ENCODE assay signal across 8 cellular contexts in the genomic region with DNA sequence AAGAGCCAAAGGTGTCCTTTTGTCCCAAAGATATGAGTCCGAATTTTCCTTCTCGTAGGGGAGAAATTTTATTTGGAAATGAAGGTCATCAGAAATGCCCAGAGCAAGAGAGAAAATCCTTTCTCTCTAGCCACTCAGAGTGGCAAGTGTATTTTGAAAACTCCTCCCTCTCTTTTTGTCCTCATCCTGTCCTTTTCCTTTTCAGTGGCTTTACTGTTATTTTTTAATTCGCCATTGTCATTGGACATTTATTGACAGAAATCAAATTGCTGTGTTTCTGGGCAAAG. TPM values are rescaled to one million over a fixed set of nuclear protein-coding genes. Genes with fewer than 3 reads are reported as not detected.
DNase-seq lines count a peak whose midpoint lies in the region; ATAC-seq, FAIRE-seq and TF ChIP-seq lines count a peak whose summit lies in the region.

No MANE protein-coding gene starts in this region.

- no peaks in the 10 kb centered on the region for H3K79me2 ChIP-seq in keratinocyte (ENCODE audit: control insufficient read depth, insufficient read depth, low read length)

- H3K4me3 ChIP-seq in HUES64 (ENCODE audit: low read length) (peak overlapping the region; percentile 47), adrenal gland (peak overlapping the region in 3 of 4 donors; percentile 18 to 62 (median 20)), keratinocyte (ENCODE audit: control insufficient read depth in 2 of 3, extremely low read depth in 1 of 3, insufficient read depth in 2 of 3, low read depth in 1 of 3, low read length in 3 of 3) (peak overlapping the region in 1 of 3 experiments; percentile 76), stomach smooth muscle (ENCODE audit: low read length in 2 of 2) (peak overlapping the region; percentile 80 to 96)

- DNase-seq in adrenal gland: no peak
- DNase-seq in keratinocyte (ENCODE audit: low read depth, low spot score): no peak
- no peak for DNase-seq in EL
- DNase-seq in CD1c-positive myeloid dendritic cell (ENCODE audit: extremely low spot score): no peak
- DNase-seq in GM19238 (ENCODE audit: insufficient read length, low spot score): no peak

- peak overlapping the region; percentile 91 for H3K4me2 ChIP-seq in keratinocyte (ENCODE audit: control insufficient read depth, extremely low read depth, insufficient read depth, low read depth, low read length)

- H2AFZ ChIP-seq in keratinocyte (ENCODE audit: control insufficient read depth, low read length): peak overlapping the region; percentile 86

- intact Hi-C loops in adrenal gland (cut with DNase I): loop anchor here in 1 of 2 donors (5.0 kb wide), 1 partner anchor 37 kb away; a partner anchor contains a TSS

- FAIRE-seq in keratinocyte (lab: Jason Lieb, UNC): no peak

- H3K27me3 ChIP-seq in HUES64 (ENCODE audit: insufficient read depth, low read length) (no peaks in the 10 kb centered on the region), adrenal gland (no peaks in the 10 kb centered on the region), keratinocyte (ENCODE audit: control insufficient read depth, extremely low read depth, insufficient read depth, low read length) (no peaks in the 10 kb centered on the region), stomach smooth muscle (ENCODE audit: control insufficient read depth in 1 of 2, insufficient read depth in 2 of 2, low read length in 2 of 2) (no peaks in the 10 kb centered on the region)

- peaks cover 56% of the 10 kb centered on the region for H3K4me1 ChIP-seq in HUES64 (ENCODE audit: insufficient read depth, low read length)
- H3K4me1 ChIP-seq in adrenal gland (replicated peaks in 1 of 2): peaks cover 20 to 26% of the 10 kb centered on the region in 2 donors
- H3K4me1 ChIP-seq in keratinocyte (ENCODE audit: control insufficient read depth, extremely low read depth, insufficient read depth, low read length): peaks cover 17% of the 10 kb centered on the region
- H3K4me1 ChIP-seq in stomach smooth muscle (ENCODE audit: control insufficient read depth, insufficient read depth, low read length): peaks cover 18% of the 10 kb centered on the region

- H4K20me1 ChIP-seq in keratinocyte (ENCODE audit: control insufficient read depth, extremely low read depth, insufficient read depth, low read length): no peaks in the 10 kb centered on the region

- peak overlapping the region; percentile 94 for H3K27ac ChIP-seq in HUES64 (ENCODE audit: low read depth, low read length)
- peak overlapping the region in 2 of 5 donors; percentile 46 to 71 for H3K27ac ChIP-seq in adrenal gland
- H3K27ac ChIP-seq in keratinocyte (ENCODE audit: control insufficient read depth, insufficient read depth, low read length): no peak overlapping the region
- H3K27ac ChIP-seq in stomach smooth muscle (ENCODE audit: low read length): peak overlapping the region; percentile 75

- TF ChIP-seq POLR2A in adrenal gland (IDR thresholded peaks at IDR 0.05): no peak

- ATAC-seq in HG02588 (IDR thresholded peaks at IDR 0.05; ENCODE audit: unreplicated experiment): no peak

- dilution Hi-C loops in keratinocyte (cut with MboI; ENCODE audit: extremely low pct_ligation_motif_present, low sequenced_read_pairs): no loop called here

- no peaks in the 10 kb centered on the region for H3K9me3 ChIP-seq in HUES64 (ENCODE audit: insufficient read depth, low read depth, low read length)
- H3K9me3 ChIP-seq in adrenal gland (replicated peaks in 1 of 3): no peaks in the 10 kb centered on the region
- H3K9me3 ChIP-seq in keratinocyte (ENCODE audit: control insufficient read depth, low read depth, low read length): no peaks in the 10 kb centered on the region
- no peaks in the 10 kb centered on the region for H3K9me3 ChIP-seq in stomach smooth muscle (ENCODE audit: control insufficient read depth in 2 of 2, low read length in 2 of 2)

- H3K36me3 ChIP-seq in HUES64 (ENCODE audit: insufficient read depth, low read length) (peaks cover 35% of the 10 kb centered on the region), adrenal gland (replicated peaks in 1 of 2) (no peaks in the 10 kb centered on the region), keratinocyte (ENCODE audit: control insufficient read depth in 2 of 2, extremely low read depth in 1 of 2, insufficient read depth in 2 of 2, low read length in 2 of 2) (no peaks in the 10 kb centered on the region), stomach smooth muscle (ENCODE audit: control insufficient read depth in 2 of 2, insufficient read depth in 2 of 2, low read length in 2 of 2) (no peaks in the 10 kb centered on the region)

- TF ChIP-seq CTCF in adrenal gland (IDR thresholded peaks at IDR 0.05): no peak
- TF ChIP-seq CTCF in keratinocyte (optimal IDR thresholded peaks at IDR 0.05 in 1 of 3, IDR thresholded peaks at IDR 0.05 in 1 of 3, conservative IDR thresholded peaks at IDR 0.05 in 1 of 3; ENCODE audit: extremely low read depth in 1 of 3, insufficient read depth in 2 of 3, low read length in 3 of 3): no peak

- no peaks in the 10 kb centered on the region for H3K9me1 ChIP-seq in keratinocyte (ENCODE audit: control insufficient read depth, extremely low read depth, insufficient read depth, low read length)

- peak overlapping the region; percentile 79 for H3K9ac ChIP-seq in HUES64 (ENCODE audit: low read depth, low read length)
- H3K9ac ChIP-seq in keratinocyte (ENCODE audit: control insufficient read depth, extremely low read depth, insufficient read depth, low read length): no peak overlapping the region
- H3K9ac ChIP-seq in stomach smooth muscle (ENCODE audit: low read length in 2 of 2): peak overlapping the region; percentile 14 to 54

- 58% methylated on average over 3 of the region's 3 CpGs for WGBS in HUES64
- 13 to 28% (median 17%) methylated on average over 3 of the region's 3 CpGs for WGBS in adrenal gland, 4 donors

RNA-seq across cellular contexts. Expression of a gene that starts 39.6 kb away (rescaled TPM):
- polyA plus RNA-seq in HUES64 (2013, experiment 1 of 2): 27.0 TPM
- polyA plus RNA-seq in HUES64 (2013, experiment 2 of 2): 30.2 TPM
- total RNA-seq in adrenal gland: 1 to 10 TPM in 7 of 8 donors, under 1 TPM in 1; 0.91 to 3.6 (median 1.6) TPM
- under 1 TPM; 0.07 to 0.75 (median 0.24) TPM for polyA plus RNA-seq in adrenal gland
- 0.03 to 0.09 TPM (median 0.08 TPM) in 3 replicates for polyA plus RNA-seq in keratinocyte
- polyA plus RNA-seq in keratinocyte (2011; ENCODE audit: low read depth): not detected
- 0.02 and 0.03 TPM in 2 replicates for polyA plus RNA-seq in keratinocyte (2011; cell fraction: cytosol; rRNA removed)
- 0.06 and 0.12 TPM in 2 replicates for polyA plus RNA-seq in keratinocyte (2011; cell fraction: nucleus; rRNA removed)
- 0.02 TPM in 1 of 2 replicates, not detected in the other for polyA plus RNA-seq in keratinocyte (2012; ENCODE audit: low replicate concordance)
- polyA minus RNA-seq in keratinocyte: 0.03 to 0.38 TPM (median 0.26 TPM) in 3 replicates
- 0.19 TPM for polyA minus RNA-seq in keratinocyte (2011; cell fraction: cytosol; rRNA and poly(A)+ RNA removed)
- 0.21 and 0.54 TPM in 2 replicates for polyA minus RNA-seq in keratinocyte (2011; cell fraction: nucleus; rRNA and poly(A)+ RNA removed)
